ENCODE assay signal across 25 cellular contexts in genomic region chr7:52129278-52129677, GRCh38.
"Had no signal": no experiment of that assay in that cellular context is flagged by ENCODE, and none has a peak within 500 bp of the region (broad histone marks: within the 10 kb centered on the region; RNA-seq: fewer than 3 reads in every experiment).

No MANE protein-coding gene starts in this region.

- H3K27me3 Mint-ChIP-seq: dendritic cell treated with granulocyte-macrophage colony-stimulating factor and Interleukin-4, amounts not matched to agents 40 ng/mL and 50 ng/mL, for 4 days; effector memory CD8-positive, alpha-beta T cell had no signal

- H3K4me1 Mint-ChIP-seq: endodermal cell had no signal

- ATAC-seq: effector memory CD8-positive, alpha-beta T cell; esophagus mucosa; foreskin keratinocyte; gastrocnemius medialis; gastroesophageal sphincter; heart left ventricle; heart right ventricle had no signal

- H3K27ac Mint-ChIP-seq: dendritic cell treated with granulocyte-macrophage colony-stimulating factor and Interleukin-4, amounts not matched to agents 40 ng/mL and 50 ng/mL, for 4 days; effector memory CD8-positive, alpha-beta T cell; endodermal cell had no signal

- H3K4me3 ChIP-seq: colonic mucosa, coronary artery, dorsolateral prefrontal cortex, esophagus muscularis mucosa, esophagus squamous epithelium, gastrocnemius medialis, gastroesophageal sphincter, heart left ventricle, heart right ventricle had no signal

- H3K27me3 ChIP-seq: colonic mucosa, dorsolateral prefrontal cortex, esophagus muscularis mucosa, esophagus squamous epithelium, foreskin keratinocyte, gastrocnemius medialis, gastroesophageal sphincter, heart left ventricle, heart right ventricle had no signal

- DNase-seq: colonic mucosa; cortex of kidney; dermis blood vessel endothelial cell; dorsolateral prefrontal cortex; effector CD4-positive, alpha-beta T cell; effector CD8-positive, alpha-beta T cell; effector memory CD4-positive, alpha-beta T cell; effector memory CD8-positive, alpha-beta T cell; endodermal cell; erythroblast; esophagus squamous epithelium; foreskin fibroblast; foreskin keratinocyte; foreskin melanocyte; gastrocnemius medialis; glutamatergic neuron; head of caudate nucleus; heart left ventricle; heart right ventricle had no signal

- H3K36me3 ChIP-seq: colonic mucosa, esophagus muscularis mucosa, esophagus squamous epithelium, gastrocnemius medialis, gastroesophageal sphincter, heart left ventricle, heart right ventricle had no signal

- H3K27ac ChIP-seq: colonic mucosa, coronary artery, dorsolateral prefrontal cortex, epithelial cell of prostate, esophagus muscularis mucosa, esophagus squamous epithelium, foreskin keratinocyte, gastrocnemius medialis, gastroesophageal sphincter, heart left ventricle, heart right ventricle had no signal

- H3K4me1 ChIP-seq: colonic mucosa, esophagus muscularis mucosa, esophagus squamous epithelium, foreskin keratinocyte, gastrocnemius medialis, gastroesophageal sphincter, heart left ventricle, heart right ventricle had no signal

- H3K9me3 Mint-ChIP-seq: endodermal cell had no signal

- H3K4me3 Mint-ChIP-seq: dendritic cell treated with granulocyte-macrophage colony-stimulating factor and Interleukin-4, amounts not matched to agents 40 ng/mL and 50 ng/mL, for 4 days; effector memory CD8-positive, alpha-beta T cell; endodermal cell had no signal

- H3K9me3 ChIP-seq: colonic mucosa, esophagus muscularis mucosa, esophagus squamous epithelium, gastrocnemius medialis, gastroesophageal sphincter had no signal
